In genomic region chr5:175246242-175246891, GRCh38 we compare ENCODE assay signal across 9 cellular contexts.
DNase-seq lines count a peak whose midpoint lies in the region; ATAC-seq and TF ChIP-seq lines count a peak whose summit lies in the region.
"Had no signal": no experiment of that assay in that cellular context is flagged by ENCODE, and none has a peak within 500 bp of the region (broad histone marks: within the 10 kb centered on the region; RNA-seq: fewer than 3 reads in every experiment).

No MANE protein-coding gene starts in this region.

- DNase-seq in DMS53 (lab: John Stamatoyannopoulos, UW) = peak; percentile 16
- DNase-seq in DMS53 treated with DMSO at 0.1 percent for 48 hours (lab: John Stamatoyannopoulos, UW; ENCODE audit: unreplicated experiment) = no peak
- peak; percentile 94 for DNase-seq in fibroblast of mammary gland (ENCODE audit: low read depth)
- peak; percentile 14 to 38 for DNase-seq in stimulated activated CD4-positive, alpha-beta T cell treated with anti-CD3 and anti-CD28 coated beads, Interleukin-4, amount 100 ng/mL, for 48 hours (ENCODE audit: low read depth in 2 of 2)
- no peak for DNase-seq in NCI-H187 treated with DMSO at 0.1 percent for 48 hours (lab: John Stamatoyannopoulos, UW)
- no peak for DNase-seq in activated CD4-positive, CD25-positive, alpha-beta regulatory T cell treated with anti-CD3 and anti-CD28 coated beads, Interleukin-2, amount 50 U/mL, for 72 hours
- no peak for DNase-seq in CD1c-positive myeloid dendritic cell (ENCODE audit: extremely low spot score)
- DNase-seq: lower lobe of right lung had no signal

- H3K4me3 ChIP-seq in fibroblast of mammary gland (ENCODE audit: control insufficient read depth, low read depth, low read length) = no peak overlapping the region
- H3K4me3 ChIP-seq: lower lobe of right lung had no signal

- no peak for TF ChIP-seq CTCF in fibroblast of mammary gland (conservative IDR thresholded peaks at IDR 0.05; ENCODE audit: control insufficient read depth, insufficient read depth, low read depth, low read length)

- ATAC-seq in SK-N-SH treated with all-trans-retinoic acid at 6 μM for 48 hours = peak; percentile 92

TF ChIP-seq in SK-N-SH treated with all-trans-retinoic acid at 6 μM for 48 hours, 23 proteins besides CTCF, POLR2A, EP300 and RAD21:
- TF ChIP-seq TCF4 (CRISPR knock-in tag; IDR thresholded peaks at IDR 0.05; ENCODE audit: borderline replicate concordance) (no peak), PPARA (CRISPR knock-in tag; IDR thresholded peaks at IDR 0.05; ENCODE audit: borderline replicate concordance) (no peak), RARB (CRISPR knock-in tag; IDR thresholded peaks at IDR 0.05) (no peak), ZC3H10 (CRISPR knock-in tag; IDR thresholded peaks at IDR 0.05) (no peak), ZFP3 (CRISPR knock-in tag; IDR thresholded peaks at IDR 0.05) (no peak), CREB5 (CRISPR knock-in tag; IDR thresholded peaks at IDR 0.05; ENCODE audit: low read depth) (no peak), BACH2 (CRISPR knock-in tag; IDR thresholded peaks at IDR 0.05; ENCODE audit: borderline replicate concordance) (no peak), CSRNP3 (CRISPR knock-in tag; IDR thresholded peaks at IDR 0.05) (no peak), PATZ1 (CRISPR knock-in tag; IDR thresholded peaks at IDR 0.05; ENCODE audit: borderline replicate concordance) (no peak), ZFP30 (CRISPR knock-in tag; IDR thresholded peaks at IDR 0.05) (no peak), SNAI2 (CRISPR knock-in tag; IDR thresholded peaks at IDR 0.05) (no peak), ISL1 (CRISPR knock-in tag; IDR thresholded peaks at IDR 0.05) (no peak), ARNTL (CRISPR knock-in tag; IDR thresholded peaks at IDR 0.05; ENCODE audit: borderline replicate concordance, low read depth) (no peak)

Comparison
In these comparisons a context has a peak if more than half of its experiments do, and no peak if none do; other contexts are left out.
1. DNase-seq: peak in DMS53 (single experiment), fibroblast of mammary gland (single experiment) and stimulated activated CD4-positive, alpha-beta T cell treated with anti-CD3 and anti-CD28 coated beads, Interleukin-4, amount 100 ng/mL, for 48 hours (2 of 2); none in DMS53 treated with DMSO at 0.1 percent for 48 hours (single experiment), NCI-H187 treated with DMSO at 0.1 percent for 48 hours (single experiment), activated CD4-positive, CD25-positive, alpha-beta regulatory T cell treated with anti-CD3 and anti-CD28 coated beads, Interleukin-2, amount 50 U/mL, for 72 hours (single experiment) and CD1c-positive myeloid dendritic cell (single experiment).